Comparison of ENCODE assay signal across 11 cellular contexts in genomic region chr20:6489361-6490154, GRCh38.
DNase-seq lines count a peak whose midpoint lies in the region; ATAC-seq and TF ChIP-seq lines count a peak whose summit lies in the region.
"Had no signal": no experiment of that assay in that cellular context is flagged by ENCODE, and none has a peak within 500 bp of the region (broad histone marks: within the 10 kb centered on the region; RNA-seq: fewer than 3 reads in every experiment).

No MANE protein-coding gene starts in this region.

- peak; percentile 99 for DNase-seq in NCI-H748 treated with DMSO at 0.1 percent for 48 hours (lab: John Stamatoyannopoulos, UW)
- no peak for DNase-seq in NCI-H748 (lab: John Stamatoyannopoulos, UW; ENCODE audit: unreplicated experiment)
- DNase-seq in NCI-H2196 treated with DMSO at 0.1 percent for 48 hours (lab: John Stamatoyannopoulos, UW; ENCODE audit: unreplicated experiment) = peak; percentile 87
- peak; percentile 5 for DNase-seq in WERI-Rb-1
- peak; percentile 67 for DNase-seq in stromal cell of bone marrow (ENCODE audit: low read depth)
- DNase-seq in NCI-H524 (lab: John Stamatoyannopoulos, UW) = no peak
- DNase-seq: body of pancreas, occipital lobe, testis had no signal

- H3K27me3 ChIP-seq in WERI-Rb-1 (ENCODE audit: insufficient read depth, low read depth, severe bottlenecking) = peaks cover 28% of the 10 kb centered on the region
- H3K27me3 ChIP-seq: body of pancreas, testis had no signal

- H3K36me3 ChIP-seq in WERI-Rb-1 = no peaks in the 10 kb centered on the region

- no peaks in the 10 kb centered on the region for H3K9me3 ChIP-seq in WERI-Rb-1 (ENCODE audit: severe bottlenecking)
- H3K9me3 ChIP-seq: body of pancreas, testis had no signal

- ATAC-seq in HG02571 (IDR thresholded peaks at IDR 0.05; ENCODE audit: unreplicated experiment) = no peak
- no peak for ATAC-seq in GM18517 (IDR thresholded peaks at IDR 0.05; ENCODE audit: unreplicated experiment)
- ATAC-seq: body of pancreas had no signal

- H3K27ac ChIP-seq in WERI-Rb-1 = no peak overlapping the region
- H3K27ac ChIP-seq: body of pancreas, testis had no signal

- H3K4me3 ChIP-seq in WERI-Rb-1 (ENCODE audit: low read depth, low read length) = no peak overlapping the region
- H3K4me3 ChIP-seq: body of pancreas, testis had no signal

- TF ChIP-seq CTCF in WERI-Rb-1 (IDR thresholded peaks at IDR 0.05; ENCODE audit: low read depth, low read length) = no peak

Comparison
In these comparisons a context has a peak if more than half of its experiments do, and no peak if none do; other contexts are left out.
1. DNase-seq: peak in NCI-H748 treated with DMSO at 0.1 percent for 48 hours (single experiment), NCI-H2196 treated with DMSO at 0.1 percent for 48 hours (single experiment), WERI-Rb-1 (single experiment) and stromal cell of bone marrow (single experiment); none in NCI-H748 (single experiment) and NCI-H524 (0 of 2).